ENCODE assay signal across 1 cellular context in genomic region chr11:8671651-8672062, GRCh38.
TF ChIP-seq lines count a peak whose summit lies in the region.

No MANE protein-coding gene starts in this region.

TF ChIP-seq in endothelial cell of umbilical vein, 7 proteins besides CTCF, POLR2A, EP300 and RAD21 (continued from another document):
- TF ChIP-seq MAX (IDR thresholded peaks at IDR 0.05; ENCODE audit: insufficient read depth, insufficient read length): no peak
